Comparison of ENCODE assay signal across 16 cellular contexts in genomic region chr6:13249817-13250216, GRCh38.
DNase-seq lines count a peak whose midpoint lies in the region; ATAC-seq and TF ChIP-seq lines count a peak whose summit lies in the region.
"Had no signal": no experiment of that assay in that cellular context is flagged by ENCODE, and none has a peak within 500 bp of the region (broad histone marks: within the 10 kb centered on the region; RNA-seq: fewer than 3 reads in every experiment).

No MANE protein-coding gene starts in this region.

- CTCF ChIA-PET in PC-9 (lab: Charles Lee), result no interaction called here

- no peak overlapping the region for H2AFZ ChIP-seq in PC-9

- H4K20me1 ChIP-seq in PC-9 (ENCODE audit: insufficient read depth), result no peaks in the 10 kb centered on the region
- H4K20me1 ChIP-seq: BLaER1 treated with 17β-estradiol and CSF1 and Interleukin-3, amounts not matched to agents 10 nM and 100 nM had no signal

- DNase-seq in activated T-cell treated with anti-CD3 and anti-CD28 coated beads, Interleukin-2, amount 50 U/mL, for 72 hours, result no peak
- no peak for DNase-seq in activated T-cell treated with anti-CD3 and anti-CD28 coated beads, Interleukin-2, amount 50 U/mL, for 1 hour
- DNase-seq in WERI-Rb-1, result no peak
- peak; percentile 20 for DNase-seq in endodermal cell
- no peak for DNase-seq in type B pancreatic cell (ENCODE audit: extremely low spot score, unreplicated experiment)
- no peak for DNase-seq in activated gamma-delta T cell treated with Interleukin-2 at 50 U/mL for 16 hours
- DNase-seq in NCI-H526 treated with DMSO at 0.1 percent for 48 hours (lab: John Stamatoyannopoulos, UW), result no peak
- DNase-seq in PC-9, result no peak
- DNase-seq: 8988T; CD4-positive, CD25-positive, alpha-beta regulatory T cell; DMS53; GF-D8; GOT3 had no signal

- H3K9me3 ChIP-seq in WERI-Rb-1 (ENCODE audit: severe bottlenecking), result no peaks in the 10 kb centered on the region
- H3K9me3 ChIP-seq in endodermal cell (ENCODE audit: control insufficient read depth, low read length), result peaks cover 4% of the 10 kb centered on the region
- no peaks in the 10 kb centered on the region for H3K9me3 ChIP-seq in PC-9 (ENCODE audit: insufficient read depth, low read depth)
- H3K9me3 ChIP-seq: HAP-1 had no signal

- no peaks in the 10 kb centered on the region for H3K4me1 Mint-ChIP-seq in activated T-cell treated with anti-CD3 and anti-CD28 coated beads, Interleukin-2, amount 50 U/mL, for 72 hours (ENCODE audit: low read depth)
- H3K4me1 Mint-ChIP-seq in endodermal cell, result peaks cover 21% of the 10 kb centered on the region
- peaks cover 21% of the 10 kb centered on the region for H3K4me1 Mint-ChIP-seq in type B pancreatic cell (ENCODE audit: unreplicated experiment)
- H3K4me1 Mint-ChIP-seq: CD4-positive, CD25-positive, alpha-beta regulatory T cell had no signal

- no peak overlapping the region for H3K4me2 ChIP-seq in PC-9

- H3K79me2 ChIP-seq in PC-9 (ENCODE audit: low read depth), result no peaks in the 10 kb centered on the region

- no peak overlapping the region for H3K4me3 Mint-ChIP-seq in activated T-cell treated with anti-CD3 and anti-CD28 coated beads, Interleukin-2, amount 50 U/mL, for 72 hours
- H3K4me3 Mint-ChIP-seq in endodermal cell (no peak overlapping the region), type B pancreatic cell (no peak overlapping the region)
- H3K4me3 Mint-ChIP-seq: CD4-positive, CD25-positive, alpha-beta regulatory T cell had no signal

- H3K27ac ChIP-seq in WERI-Rb-1 (peak overlapping the region; percentile 12; the same call in 1 of the 2 replicates), endodermal cell (ENCODE audit: low read depth, low read length) (no peak overlapping the region), PC-9 (no peak overlapping the region)
- H3K27ac ChIP-seq: BLaER1 treated with 17β-estradiol and CSF1 and Interleukin-3, amounts not matched to agents 10 nM and 100 nM; HL-60 had no signal

- WGBS in endodermal cell (ENCODE audit: insufficient coverage in 1 of 2, insufficient read length in 1 of 2), 2 experiments, result 89 to 94% methylated on average over 1 of the region's 1 CpG

- H3K27ac Mint-ChIP-seq in activated T-cell treated with anti-CD3 and anti-CD28 coated beads, Interleukin-2, amount 50 U/mL, for 72 hours, result peak overlapping the region; percentile 57
- H3K27ac Mint-ChIP-seq in endodermal cell, result no peak overlapping the region
- peak overlapping the region; percentile 63 for H3K27ac Mint-ChIP-seq in type B pancreatic cell
- H3K27ac Mint-ChIP-seq: CD4-positive, CD25-positive, alpha-beta regulatory T cell had no signal

- H3K4me1 ChIP-seq in endodermal cell (ENCODE audit: control insufficient read depth, insufficient read depth, low read length) (peaks cover 9% of the 10 kb centered on the region), PC-9 (replicated peaks; ENCODE audit: insufficient read depth) (no peaks in the 10 kb centered on the region)
- H3K4me1 ChIP-seq: HAP-1 had no signal

- peak; percentile 23 to 34 for ATAC-seq in activated T-cell treated with anti-CD3 and anti-CD28 coated beads, Interleukin-2, amount 50 U/mL, for 72 hours (replicated peaks in 1 of 2)

- no peak overlapping the region for H3K9ac ChIP-seq in endodermal cell (ENCODE audit: extremely low read depth, low read length, poor library complexity, severe bottlenecking)
- H3K9ac ChIP-seq: BLaER1 treated with 17β-estradiol and CSF1 and Interleukin-3, amounts not matched to agents 10 nM and 100 nM had no signal

- H3K9me3 Mint-ChIP-seq in activated T-cell treated with anti-CD3 and anti-CD28 coated beads, Interleukin-2, amount 50 U/mL, for 72 hours, result no peaks in the 10 kb centered on the region
- H3K9me3 Mint-ChIP-seq in endodermal cell, result peaks cover 9% of the 10 kb centered on the region
- no peaks in the 10 kb centered on the region for H3K9me3 Mint-ChIP-seq in type B pancreatic cell

- H3K36me3 Mint-ChIP-seq in activated T-cell treated with anti-CD3 and anti-CD28 coated beads, Interleukin-2, amount 50 U/mL, for 72 hours (ENCODE audit: insufficient read depth in 2 of 2), result no peaks in the 10 kb centered on the region
- H3K36me3 Mint-ChIP-seq in endodermal cell (ENCODE audit: low read depth) (peaks cover 7% of the 10 kb centered on the region), type B pancreatic cell (no peaks in the 10 kb centered on the region)
- H3K36me3 Mint-ChIP-seq: CD4-positive, CD25-positive, alpha-beta regulatory T cell had no signal

- no peak overlapping the region for H3K4me3 ChIP-seq in WERI-Rb-1 (ENCODE audit: low read depth, low read length)
- no peak overlapping the region for H3K4me3 ChIP-seq in endodermal cell (ENCODE audit: low read length)
- no peak overlapping the region for H3K4me3 ChIP-seq in PC-9
- H3K4me3 ChIP-seq: BLaER1 treated with 17β-estradiol and CSF1 and Interleukin-3, amounts not matched to agents 10 nM and 100 nM; HAP-1 had no signal

- H3K9me2 ChIP-seq in PC-9 (ENCODE audit: insufficient read depth), result no peaks in the 10 kb centered on the region

- POLR2A ChIA-PET in PC-9 (lab: Charles Lee; ENCODE audit: unreplicated experiment), result no interaction called here

- no peaks in the 10 kb centered on the region for H3K27me3 ChIP-seq in WERI-Rb-1 (ENCODE audit: insufficient read depth, low read depth, severe bottlenecking)
- H3K27me3 ChIP-seq in endodermal cell (ENCODE audit: control insufficient read depth, insufficient read depth, low read length, poor library complexity, severe bottlenecking), result no peaks in the 10 kb centered on the region
- H3K27me3 ChIP-seq in PC-9 (ENCODE audit: insufficient read depth, low read depth), result peaks cover 53% of the 10 kb centered on the region
- H3K27me3 ChIP-seq: BLaER1 treated with 17β-estradiol and CSF1 and Interleukin-3, amounts not matched to agents 10 nM and 100 nM had no signal

- TF ChIP-seq CTCF in WERI-Rb-1 (IDR thresholded peaks at IDR 0.05; ENCODE audit: low read depth, low read length) (no peak), endodermal cell (conservative IDR thresholded peaks at IDR 0.05) (no peak), type B pancreatic cell (conservative IDR thresholded peaks at IDR 0.05) (no peak), PC-9 (conservative IDR thresholded peaks at IDR 0.05) (no peak)

- intact Hi-C loops in PC-9 (cut with micrococcal nuclease; ENCODE audit: unreplicated experiment), result no loop called here

- no peaks in the 10 kb centered on the region for H3F3A ChIP-seq in PC-9 (ENCODE audit: insufficient read depth, low read depth)

- H3K27me3 Mint-ChIP-seq in activated T-cell treated with anti-CD3 and anti-CD28 coated beads, Interleukin-2, amount 50 U/mL, for 72 hours (ENCODE audit: low read depth), result no peaks in the 10 kb centered on the region
- no peaks in the 10 kb centered on the region for H3K27me3 Mint-ChIP-seq in endodermal cell (ENCODE audit: insufficient read depth)
- no peaks in the 10 kb centered on the region for H3K27me3 Mint-ChIP-seq in type B pancreatic cell

- no TSS peak for BruUV-seq in PC-9 (replicated peaks; lab: Mats Ljungman, UMichigan)

- no peaks in the 10 kb centered on the region for H3K36me3 ChIP-seq in WERI-Rb-1
- peaks cover 5% of the 10 kb centered on the region for H3K36me3 ChIP-seq in endodermal cell (ENCODE audit: control insufficient read depth, insufficient read depth, low read length)
- H3K36me3 ChIP-seq in PC-9 (ENCODE audit: low read depth), result no peaks in the 10 kb centered on the region
- H3K36me3 ChIP-seq: BLaER1 treated with 17β-estradiol and CSF1 and Interleukin-3, amounts not matched to agents 10 nM and 100 nM; HAP-1 had no signal
